1 cellular context compared by ENCODE assay signal in the genomic region with DNA sequence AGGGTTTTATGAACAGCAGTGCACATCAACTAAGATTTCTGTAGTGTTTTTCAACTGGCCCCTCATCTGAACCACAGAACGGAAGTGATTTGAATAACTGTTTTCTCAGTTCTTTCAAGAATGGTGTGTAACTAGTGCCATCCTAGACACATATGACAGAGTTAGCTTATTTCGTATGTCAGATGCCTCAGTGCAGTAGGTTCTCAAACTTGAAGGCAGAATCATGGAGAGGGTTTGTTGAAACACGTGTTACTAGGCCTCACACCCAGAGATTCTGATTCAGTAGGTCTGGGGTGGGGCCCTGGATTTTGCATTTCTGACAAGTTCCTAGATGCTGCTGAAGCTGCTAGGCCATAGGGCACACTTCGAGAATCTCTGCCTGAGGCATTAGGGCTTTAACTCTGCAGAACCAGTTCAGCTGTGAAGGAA.
TF ChIP-seq lines count a peak whose summit lies in the region.

No MANE protein-coding gene starts in this region.

TF ChIP-seq in GM12878, 131 proteins besides CTCF, POLR2A, EP300 and RAD21 (continued from another document):
- peak; percentile 38; the same call in 1 of the 2 replicates for TF ChIP-seq IRF4 (IDR thresholded peaks at IDR 0.05; ENCODE audit: low read depth, low read length)
- no peak for TF ChIP-seq HDGF (IDR thresholded peaks at IDR 0.05)
- no peak for TF ChIP-seq TBL1XR1 (IDR thresholded peaks at IDR 0.05; ENCODE audit: low read depth, low read length)
- TF ChIP-seq POLR2AphosphoS2 (IDR thresholded peaks at IDR 0.05; ENCODE audit: low read depth, low read length), result no peak
- no peak for TF ChIP-seq MXI1 (IDR thresholded peaks at IDR 0.05; ENCODE audit: low read depth, low read length)
- no peak for TF ChIP-seq NFXL1 (IDR thresholded peaks at IDR 0.05; ENCODE audit: borderline replicate concordance)
- TF ChIP-seq, protein P1, sequence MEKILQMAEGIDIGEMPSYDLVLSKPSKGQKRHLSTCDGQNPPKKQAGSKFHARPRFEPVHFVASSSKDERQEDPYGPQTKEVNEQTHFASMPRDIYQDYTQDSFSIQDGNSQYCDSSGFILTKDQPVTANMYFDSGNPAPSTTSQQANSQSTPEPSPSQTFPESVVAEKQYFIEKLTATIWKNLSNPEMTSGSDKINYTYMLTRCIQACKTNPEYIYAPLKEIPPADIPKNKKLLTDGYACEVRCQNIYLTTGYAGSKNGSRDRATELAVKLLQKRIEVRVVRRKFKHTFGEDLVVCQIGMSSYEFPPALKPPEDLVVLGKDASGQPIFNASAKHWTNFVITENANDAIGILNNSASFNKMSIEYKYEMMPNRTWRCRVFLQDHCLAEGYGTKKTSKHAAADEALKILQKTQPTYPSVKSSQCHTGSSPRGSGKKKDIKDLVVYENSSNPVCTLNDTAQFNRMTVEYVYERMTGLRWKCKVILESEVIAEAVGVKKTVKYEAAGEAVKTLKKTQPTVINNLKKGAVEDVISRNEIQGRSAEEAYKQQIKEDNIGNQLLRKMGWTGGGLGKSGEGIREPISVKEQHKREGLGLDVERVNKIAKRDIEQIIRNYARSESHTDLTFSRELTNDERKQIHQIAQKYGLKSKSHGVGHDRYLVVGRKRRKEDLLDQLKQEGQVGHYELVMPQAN (conservative IDR thresholded peaks at IDR 0.05), result no peak
- TF ChIP-seq RELA (IDR thresholded peaks at IDR 0.05; ENCODE audit: borderline replicate concordance, partially characterized antibody), result no peak
- TF ChIP-seq, protein P2, sequence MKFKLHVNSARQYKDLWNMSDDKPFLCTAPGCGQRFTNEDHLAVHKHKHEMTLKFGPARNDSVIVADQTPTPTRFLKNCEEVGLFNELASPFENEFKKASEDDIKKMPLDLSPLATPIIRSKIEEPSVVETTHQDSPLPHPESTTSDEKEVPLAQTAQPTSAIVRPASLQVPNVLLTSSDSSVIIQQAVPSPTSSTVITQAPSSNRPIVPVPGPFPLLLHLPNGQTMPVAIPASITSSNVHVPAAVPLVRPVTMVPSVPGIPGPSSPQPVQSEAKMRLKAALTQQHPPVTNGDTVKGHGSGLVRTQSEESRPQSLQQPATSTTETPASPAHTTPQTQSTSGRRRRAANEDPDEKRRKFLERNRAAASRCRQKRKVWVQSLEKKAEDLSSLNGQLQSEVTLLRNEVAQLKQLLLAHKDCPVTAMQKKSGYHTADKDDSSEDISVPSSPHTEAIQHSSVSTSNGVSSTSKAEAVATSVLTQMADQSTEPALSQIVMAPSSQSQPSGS (IDR thresholded peaks at IDR 0.05; ENCODE audit: low read length), result 0 out of 2 replicates have a peak, but pooled peaks have one; percentile 31
- no peak for TF ChIP-seq SRF (IDR thresholded peaks at IDR 0.05; ENCODE audit: low read depth in 2 of 2, low read length in 2 of 2)
- TF ChIP-seq, protein P3, sequence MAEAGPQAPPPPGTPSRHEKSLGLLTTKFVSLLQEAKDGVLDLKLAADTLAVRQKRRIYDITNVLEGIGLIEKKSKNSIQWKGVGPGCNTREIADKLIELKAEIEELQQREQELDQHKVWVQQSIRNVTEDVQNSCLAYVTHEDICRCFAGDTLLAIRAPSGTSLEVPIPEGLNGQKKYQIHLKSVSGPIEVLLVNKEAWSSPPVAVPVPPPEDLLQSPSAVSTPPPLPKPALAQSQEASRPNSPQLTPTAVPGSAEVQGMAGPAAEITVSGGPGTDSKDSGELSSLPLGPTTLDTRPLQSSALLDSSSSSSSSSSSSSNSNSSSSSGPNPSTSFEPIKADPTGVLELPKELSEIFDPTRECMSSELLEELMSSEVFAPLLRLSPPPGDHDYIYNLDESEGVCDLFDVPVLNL (IDR thresholded peaks at IDR 0.05; ENCODE audit: low read depth, low read length), result no peak
- TF ChIP-seq KLF5 (IDR thresholded peaks at IDR 0.05; ENCODE audit: partially characterized antibody), result no peak
- no peak for TF ChIP-seq NFYA (IDR thresholded peaks at IDR 0.05; ENCODE audit: borderline replicate concordance, low read depth, low read length)
- no peak for TF ChIP-seq SIX5 (IDR thresholded peaks at IDR 0.05; ENCODE audit: low read depth, low read length, severe bottlenecking)
- TF ChIP-seq WRNIP1 (IDR thresholded peaks at IDR 0.05; ENCODE audit: borderline replicate concordance, low read depth, low read length), result no peak
- no peak for TF ChIP-seq POLR2AphosphoS5 (IDR thresholded peaks at IDR 0.05; ENCODE audit: low read length)
- TF ChIP-seq, protein P4, sequence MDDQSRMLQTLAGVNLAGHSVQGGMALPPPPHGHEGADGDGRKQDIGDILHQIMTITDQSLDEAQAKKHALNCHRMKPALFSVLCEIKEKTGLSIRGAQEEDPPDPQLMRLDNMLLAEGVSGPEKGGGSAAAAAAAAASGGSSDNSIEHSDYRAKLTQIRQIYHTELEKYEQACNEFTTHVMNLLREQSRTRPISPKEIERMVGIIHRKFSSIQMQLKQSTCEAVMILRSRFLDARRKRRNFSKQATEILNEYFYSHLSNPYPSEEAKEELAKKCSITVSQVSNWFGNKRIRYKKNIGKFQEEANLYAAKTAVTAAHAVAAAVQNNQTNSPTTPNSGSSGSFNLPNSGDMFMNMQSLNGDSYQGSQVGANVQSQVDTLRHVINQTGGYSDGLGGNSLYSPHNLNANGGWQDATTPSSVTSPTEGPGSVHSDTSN (IDR thresholded peaks at IDR 0.05; ENCODE audit: insufficient replicate concordance, low read depth, low read length), result no peak
